25 cellular contexts compared by ENCODE assay signal in the genomic region with DNA sequence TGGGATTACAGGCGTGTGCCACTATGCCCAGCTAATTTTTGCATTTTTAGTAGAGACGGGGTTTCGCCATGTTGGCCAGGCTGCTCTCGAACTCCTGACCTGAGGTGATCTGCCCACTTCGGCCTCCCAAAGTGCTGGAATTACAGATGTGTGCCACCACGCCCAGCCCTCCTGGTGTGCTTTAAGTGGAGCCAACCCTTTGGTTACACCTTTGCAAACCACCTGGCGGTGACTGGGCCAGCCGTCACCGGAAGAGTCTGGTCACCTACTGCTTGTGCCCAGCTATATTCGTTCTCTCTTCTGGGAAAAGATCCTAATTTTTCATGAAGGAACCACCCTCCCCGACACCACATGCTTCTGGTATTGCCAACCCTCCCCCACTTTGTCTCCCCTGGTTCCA. TPM values are rescaled to one million over a fixed set of nuclear protein-coding genes. Genes with fewer than 3 reads are reported as not detected.
"Had no signal": no experiment of that assay in that cellular context is flagged by ENCODE, and none has a peak within 500 bp of the region (broad histone marks: within the 10 kb centered on the region; RNA-seq: fewer than 3 reads in every experiment).

No MANE protein-coding gene starts in this region.

- H3K4me1 ChIP-seq: SJSA1 had no signal

- H3K36me3 ChIP-seq: SJSA1 had no signal

- H3K9me3 Mint-ChIP-seq: IgD-negative memory B cell had no signal

- FAIRE-seq: HTR-8/SVneo, RCC 7860 had no signal

- H3K4me3 ChIP-seq: SJSA1, SK-N-MC had no signal

- H3K27me3 ChIP-seq: SJSA1 had no signal

- H3K4me3 Mint-ChIP-seq: IgD-negative memory B cell had no signal

- H3K27ac ChIP-seq: SJSA1, SK-N-MC had no signal

- H3K4me1 Mint-ChIP-seq: IgD-negative memory B cell had no signal

- DNase-seq: KBM-7, MV-4-11, NCI-H1048, NCI-H1105, NCI-H1417, NCI-H1436 treated with DMSO at 0.1 percent for 48 hours, NCI-H1694, NCI-H187 treated with DMSO at 0.1 percent for 48 hours, NCI-H2081, NCI-H2107, NCI-H2227 treated with DMSO at 0.1 percent for 48 hours, NCI-H510A, NCI-H524 treated with DMSO at 0.1 percent for 48 hours, NCI-H69, NCI-H774, Right ventricle myocardium superior, RPMI8226, SIG-M5 had no signal

RNA-seq across cellular contexts. Expression of gene COL23A1, which starts 35.9 kb away (rescaled TPM):
- total RNA-seq: LHCN-M2, MCF 10A, SJSA1 had no signal
